Comparison of ENCODE assay signal across 17 cellular contexts in genomic region chr19:16037424-16038195, GRCh38. TPM values are rescaled to one million over a fixed set of nuclear protein-coding genes. Genes with fewer than 3 reads are reported as not detected.
DNase-seq lines count a peak whose midpoint lies in the region; ATAC-seq, FAIRE-seq and TF ChIP-seq lines count a peak whose summit lies in the region.
"Had no signal": no experiment of that assay in that cellular context is flagged by ENCODE, and none has a peak within 500 bp of the region (broad histone marks: within the 10 kb centered on the region; RNA-seq: fewer than 3 reads in every experiment).

No MANE protein-coding gene starts in this region.

- no peak overlapping the region for H3K9ac ChIP-seq in SK-N-SH
- H3K9ac ChIP-seq in endodermal cell (ENCODE audit: extremely low read depth, low read length, poor library complexity, severe bottlenecking), result no peak overlapping the region
- H3K9ac ChIP-seq: BLaER1 had no signal

- DNase-seq in SK-N-SH (peak; percentile 23), GM12892 (ENCODE audit: insufficient read length) (peak; percentile 13), endodermal cell (peak; percentile 33), gastrocnemius medialis (no peak)
- DNase-seq in activated CD8-positive, alpha-beta T cell treated with anti-CD3 and anti-CD28 coated beads for 36 hours, result no peak
- DNase-seq: AML-193, Calu3, DMS79, GOT3, IMR-90 had no signal

- 20% methylated on average over 12 of the region's 17 CpGs for WGBS in SK-N-SH (ENCODE audit: low lambda C conversion rate)
- 81 to 88% methylated on average over 11 to 17 of the region's 17 CpGs for WGBS in endodermal cell (ENCODE audit: insufficient coverage in 1 of 2, insufficient read length in 1 of 2), 2 experiments

- no peaks in the 10 kb centered on the region for H3K36me3 Mint-ChIP-seq in endodermal cell (ENCODE audit: low read depth)
- H3K36me3 Mint-ChIP-seq in stimulated activated memory B cell treated with anti-CD40 and anti-IgM and Interleukin-4, amounts not matched to agents 10 μg/mL and 1 μg/mL and 100 μg/mL, for 72 hours, result no peaks in the 10 kb centered on the region
- no peaks in the 10 kb centered on the region for H3K36me3 Mint-ChIP-seq in activated CD8-positive, alpha-beta T cell treated with anti-CD3 and anti-CD28 coated beads for 36 hours (ENCODE audit: low read depth)

- no peak overlapping the region for H2AFZ ChIP-seq in SK-N-SH (ENCODE audit: low read depth)

- ATAC-seq in SK-N-SH treated with all-trans-retinoic acid at 6 μM for 48 hours (no peak), GM18870 (IDR thresholded peaks at IDR 0.05; ENCODE audit: unreplicated experiment) (no peak), gastrocnemius medialis (no peak)
- ATAC-seq in stimulated activated memory B cell treated with anti-CD40 and anti-IgM and Interleukin-4, amounts not matched to agents 10 μg/mL and 1 μg/mL and 100 μg/mL, for 72 hours, result peak; percentile 37
- no peak for ATAC-seq in activated CD8-positive, alpha-beta T cell treated with anti-CD3 and anti-CD28 coated beads for 36 hours

- no peak for TF ChIP-seq CTCF in SK-N-SH (IDR thresholded peaks at IDR 0.05)
- no peak for TF ChIP-seq CTCF in endodermal cell (conservative IDR thresholded peaks at IDR 0.05)
- no peak for TF ChIP-seq CTCF in activated CD8-positive, alpha-beta T cell treated with anti-CD3 and anti-CD28 coated beads for 36 hours (IDR thresholded peaks at IDR 0.05)
- no peak for TF ChIP-seq CTCF in gastrocnemius medialis (IDR thresholded peaks at IDR 0.05 in 4 of 5, conservative IDR thresholded peaks at IDR 0.05 in 1 of 5)

- H3K27me3 Mint-ChIP-seq in endodermal cell (ENCODE audit: insufficient read depth), result peaks cover 6% of the 10 kb centered on the region
- no peaks in the 10 kb centered on the region for H3K27me3 Mint-ChIP-seq in stimulated activated memory B cell treated with anti-CD40 and anti-IgM and Interleukin-4, amounts not matched to agents 10 μg/mL and 1 μg/mL and 100 μg/mL, for 72 hours
- no peaks in the 10 kb centered on the region for H3K27me3 Mint-ChIP-seq in activated CD8-positive, alpha-beta T cell treated with anti-CD3 and anti-CD28 coated beads for 36 hours

- no peak for TF ChIP-seq RAD21 in SK-N-SH (IDR thresholded peaks at IDR 0.05; ENCODE audit: low read length)

- no peaks in the 10 kb centered on the region for H4K20me1 ChIP-seq in SK-N-SH (ENCODE audit: insufficient read depth)
- H4K20me1 ChIP-seq: BLaER1 had no signal

- H3K4me2 ChIP-seq in SK-N-SH, result no peak overlapping the region
- H3K4me2 ChIP-seq: BLaER1 had no signal

- no peaks in the 10 kb centered on the region; a peak in 1 of 4 replicates for H3K4me1 ChIP-seq in SK-N-SH (ENCODE audit: control insufficient read depth in 1 of 2, insufficient read depth in 2 of 2, low read depth in 1 of 2, low read length in 1 of 2)
- no peaks in the 10 kb centered on the region for H3K4me1 ChIP-seq in endodermal cell (ENCODE audit: control insufficient read depth, insufficient read depth, low read length)
- H3K4me1 ChIP-seq in gastrocnemius medialis, result peaks cover 0 to 7% of the 10 kb centered on the region in 2 donors
- H3K4me1 ChIP-seq: HAP-1 had no signal

- FAIRE-seq in GM12892 (lab: Jason Lieb, UNC), result no peak
- FAIRE-seq: GM19239 had no signal

- H3K9me2 ChIP-seq in SK-N-SH, result no peaks in the 10 kb centered on the region

- no peak overlapping the region for H3K27ac Mint-ChIP-seq in endodermal cell
- H3K27ac Mint-ChIP-seq in stimulated activated memory B cell treated with anti-CD40 and anti-IgM and Interleukin-4, amounts not matched to agents 10 μg/mL and 1 μg/mL and 100 μg/mL, for 72 hours, result no peak overlapping the region
- H3K27ac Mint-ChIP-seq in activated CD8-positive, alpha-beta T cell treated with anti-CD3 and anti-CD28 coated beads for 36 hours, result no peak overlapping the region

- no peaks in the 10 kb centered on the region; the same call in 1 of the 2 replicates for H3K27me3 ChIP-seq in SK-N-SH (ENCODE audit: insufficient read depth)
- peaks cover 4% of the 10 kb centered on the region for H3K27me3 ChIP-seq in endodermal cell (ENCODE audit: control insufficient read depth, insufficient read depth, low read length, poor library complexity, severe bottlenecking)
- no peaks in the 10 kb centered on the region for H3K27me3 ChIP-seq in gastrocnemius medialis
- H3K27me3 ChIP-seq: BLaER1 had no signal

- no peak overlapping the region for H3K4me3 ChIP-seq in SK-N-SH (ENCODE audit: low read depth in 2 of 2, low read length in 1 of 2)
- H3K4me3 ChIP-seq in endodermal cell (ENCODE audit: low read length), result no peak overlapping the region
- no peak overlapping the region for H3K4me3 ChIP-seq in gastrocnemius medialis
- H3K4me3 ChIP-seq: BLaER1, HAP-1 had no signal

- CTCF ChIA-PET in SK-N-SH (lab: Yijun Ruan, JAX), result interaction anchor here (0.8 to 1.7 kb wide), 4 partner anchors 9 to 74 kb away, joined by 3 to 5 read pairs (median 4); partner anchors contain the start of gene RAB8A
- CTCF ChIA-PET in activated CD8-positive, alpha-beta T cell treated with anti-CD3 and anti-CD28 coated beads for 36 hours (lab: Charles Lee), result no interaction called here

- H3K27ac ChIP-seq in SK-N-SH (ENCODE audit: low read depth in 2 of 2, low read length in 1 of 2) (no peak overlapping the region), endodermal cell (ENCODE audit: low read depth, low read length) (no peak overlapping the region), gastrocnemius medialis (no peak overlapping the region)
- H3K27ac ChIP-seq: 22Rv1, BLaER1 had no signal

- H3K79me2 ChIP-seq in SK-N-SH (ENCODE audit: insufficient read depth), result no peaks in the 10 kb centered on the region

- H3F3A ChIP-seq in SK-N-SH (replicated peaks; ENCODE audit: insufficient read depth), result no peaks in the 10 kb centered on the region

- TF ChIP-seq POLR2A in GM12892 (IDR thresholded peaks at IDR 0.05; ENCODE audit: low read depth, low read length) (no peak), gastrocnemius medialis (IDR thresholded peaks at IDR 0.05) (no peak)

- peaks cover 41% of the 10 kb centered on the region for H3K9me3 Mint-ChIP-seq in endodermal cell
- H3K9me3 Mint-ChIP-seq in stimulated activated memory B cell treated with anti-CD40 and anti-IgM and Interleukin-4, amounts not matched to agents 10 μg/mL and 1 μg/mL and 100 μg/mL, for 72 hours, result no peaks in the 10 kb centered on the region
- H3K9me3 Mint-ChIP-seq in activated CD8-positive, alpha-beta T cell treated with anti-CD3 and anti-CD28 coated beads for 36 hours, result no peaks in the 10 kb centered on the region

- in situ Hi-C loops in gastrocnemius medialis (cut with MboI; ENCODE audit: low sequenced_read_pairs in 4 of 4), result loop anchor here in 1 of 4 donors (25.0 kb wide), 1 partner anchor 150 kb away; the partner anchor contains the start of genes AP1M1 and FAM32A

- H3K9me3 ChIP-seq in SK-N-SH (no peaks in the 10 kb centered on the region), endodermal cell (ENCODE audit: control insufficient read depth, low read length) (no peaks in the 10 kb centered on the region), gastrocnemius medialis (no peaks in the 10 kb centered on the region)
- H3K9me3 ChIP-seq: BLaER1, HAP-1 had no signal

- H3K4me1 Mint-ChIP-seq in endodermal cell, result no peaks in the 10 kb centered on the region
- H3K4me1 Mint-ChIP-seq in stimulated activated memory B cell treated with anti-CD40 and anti-IgM and Interleukin-4, amounts not matched to agents 10 μg/mL and 1 μg/mL and 100 μg/mL, for 72 hours, result peaks cover 9% of the 10 kb centered on the region
- H3K4me1 Mint-ChIP-seq in activated CD8-positive, alpha-beta T cell treated with anti-CD3 and anti-CD28 coated beads for 36 hours (ENCODE audit: low read depth), result peaks cover 9% of the 10 kb centered on the region

- intact Hi-C loops in activated CD8-positive, alpha-beta T cell treated with anti-CD3 and anti-CD28 coated beads for 36 hours (cut with micrococcal nuclease), result no loop called here
- intact Hi-C loops in gastrocnemius medialis (cut with DNase I; ENCODE audit: low total_unique reads), result no loop called here

- TF ChIP-seq EP300 in SK-N-SH (IDR thresholded peaks at IDR 0.05; ENCODE audit: borderline replicate concordance in 1 of 2, low read depth in 1 of 2, low read length in 1 of 2), result no peak

- no peak overlapping the region for H3K4me3 Mint-ChIP-seq in endodermal cell
- H3K4me3 Mint-ChIP-seq in stimulated activated memory B cell treated with anti-CD40 and anti-IgM and Interleukin-4, amounts not matched to agents 10 μg/mL and 1 μg/mL and 100 μg/mL, for 72 hours, result no peak overlapping the region
- no peak overlapping the region for H3K4me3 Mint-ChIP-seq in activated CD8-positive, alpha-beta T cell treated with anti-CD3 and anti-CD28 coated beads for 36 hours

- POLR2A ChIA-PET in SK-N-SH (lab: Yijun Ruan, JAX), result no interaction called here
- POLR2A ChIA-PET in activated CD8-positive, alpha-beta T cell treated with anti-CD3 and anti-CD28 coated beads for 36 hours (lab: Charles Lee), result no interaction called here

- no peaks in the 10 kb centered on the region for H3K36me3 ChIP-seq in SK-N-SH (replicated peaks in 1 of 2; ENCODE audit: control insufficient read depth in 1 of 2, insufficient read depth in 2 of 2, low read length in 1 of 2)
- no peaks in the 10 kb centered on the region for H3K36me3 ChIP-seq in endodermal cell (ENCODE audit: control insufficient read depth, insufficient read depth, low read length)
- H3K36me3 ChIP-seq in gastrocnemius medialis, result no peaks in the 10 kb centered on the region
- H3K36me3 ChIP-seq: BLaER1, HAP-1 had no signal

TF ChIP-seq in SK-N-SH, 30 proteins besides CTCF, POLR2A, EP300 and RAD21 (continues in another document):
- TF ChIP-seq SMC3 (IDR thresholded peaks at IDR 0.05; ENCODE audit: low read depth, low read length) (no peak), TEAD4 (IDR thresholded peaks at IDR 0.05; ENCODE audit: borderline replicate concordance, insufficient read depth) (no peak), POLR2AphosphoS5 (IDR thresholded peaks at IDR 0.05; ENCODE audit: low read depth, low read length) (no peak)

TF ChIP-seq in SK-N-SH treated with all-trans-retinoic acid at 6 μM for 48 hours, 23 proteins besides CTCF, POLR2A, EP300 and RAD21 (continues in another document):
- TF ChIP-seq TCF4 (CRISPR knock-in tag; IDR thresholded peaks at IDR 0.05; ENCODE audit: borderline replicate concordance) (no peak), SNAI2 (CRISPR knock-in tag; IDR thresholded peaks at IDR 0.05) (no peak)

RNA-seq across cellular contexts. Expression of gene TPM4, which starts 38.7 kb away (rescaled TPM):
- 415 and 440 TPM in 2 replicates for polyA plus RNA-seq in SK-N-SH (2012; rRNA removed)
- polyA plus RNA-seq in SK-N-SH (2012; cell fraction: cytosol; rRNA removed), result 478 and 600 TPM in 2 replicates
- polyA plus RNA-seq in SK-N-SH (2012; cell fraction: nucleus; rRNA removed), result 280 and 324 TPM in 2 replicates
- polyA plus RNA-seq in GM12892 (2012; ENCODE audit: missing spikeins), result 494 TPM
- total RNA-seq in endodermal cell (100 to 1,000 TPM; 387 to 437 TPM), gastrocnemius medialis (10 to 100 TPM; 21.8 to 62.8 (median 44.1) TPM)
- polyA plus RNA-seq in endodermal cell (2013, experiment 1 of 2), result 485 TPM
- polyA plus RNA-seq in endodermal cell (2013, experiment 2 of 2), result 534 TPM
- total RNA-seq in activated CD8-positive, alpha-beta T cell treated with anti-CD3 and anti-CD28 coated beads for 36 hours, result 100 to 1,000 TPM; 230 to 232 TPM

Comparison
In these comparisons a context has a peak if more than half of its experiments do, and no peak if none do; other contexts are left out.
1. DNase-seq: peak in SK-N-SH (single experiment), GM12892 (single experiment) and endodermal cell (single experiment); none in activated CD8-positive, alpha-beta T cell treated with anti-CD3 and anti-CD28 coated beads for 36 hours (single experiment) and gastrocnemius medialis (0 of 2).